In genomic region chr1:151386002-151386401, GRCh38 we compare ENCODE assay signal across 18 cellular contexts. TPM values are rescaled to one million over a fixed set of nuclear protein-coding genes. Genes with fewer than 3 reads are reported as not detected.
A peak's percentile ranks its signal among the peaks of the same experiment; 100 is the strongest.
DNase-seq lines count a peak whose midpoint lies in the region; ATAC-seq lines count a peak whose summit lies in the region.
"Had no signal": no experiment of that assay in that cellular context is flagged by ENCODE, and none has a peak within 500 bp of the region (broad histone marks: within the 10 kb centered on the region; RNA-seq: fewer than 3 reads in every experiment).

No MANE protein-coding gene starts in this region.

- peak; percentile 41 for DNase-seq in ELF-1 (ENCODE audit: low read depth, low spot score)
- peak; percentile 22 for DNase-seq in NCI-H69 (lab: John Stamatoyannopoulos, UW)
- peak; percentile 57 for DNase-seq in mesenteric fat pad (ENCODE audit: low spot score)
- DNase-seq in NCI-H524 (lab: John Stamatoyannopoulos, UW), result no peak
- DNase-seq in stimulated activated CD4-positive, alpha-beta T cell treated with anti-CD3 and anti-CD28 coated beads, Interleukin-4, amount 100 ng/mL, for 24 hours, result no peak
- DNase-seq: 8988T; ACHN; BE2C; C1 segment of cervical spinal cord; Caco-2; Calu3; CD4-positive, CD25-positive, alpha-beta regulatory T cell; CD8-positive, alpha-beta T cell; DMS79 treated with DMSO at 0.1 percent for 48 hours; GDM1 had no signal

- ATAC-seq in HG02884 (IDR thresholded peaks at IDR 0.05; ENCODE audit: unreplicated experiment), result no peak
- ATAC-seq: CD8-positive, alpha-beta T cell; GM12878 had no signal

RNA-seq across cellular contexts. Expression of gene PSMB4, which starts 13.4 kb away (rescaled TPM):
- 229 TPM for total RNA-seq in mesenteric fat pad

RNA-seq across cellular contexts. Expression of gene SELENBP1, which starts 13.5 kb away (rescaled TPM):
- 63.0 TPM for total RNA-seq in mesenteric fat pad
- total RNA-seq: A673; CD4-positive, CD25-positive, alpha-beta regulatory T cell; CD8-positive, alpha-beta T cell had no signal

RNA-seq across cellular contexts. Expression of gene RFX5, which starts 39.0 kb away (rescaled TPM):
- 29.2 TPM for total RNA-seq in mesenteric fat pad

RNA-seq across cellular contexts. Expression of gene PI4KB, which starts 58.8 kb away (rescaled TPM):
- total RNA-seq in mesenteric fat pad, result 84.4 TPM

Comparison
In these comparisons a context has a peak if more than half of its experiments do, and no peak if none do; other contexts are left out.
1. DNase-seq: peak in ELF-1 (single experiment), NCI-H69 (single experiment) and mesenteric fat pad (single experiment); none in NCI-H524 (0 of 2) and stimulated activated CD4-positive, alpha-beta T cell treated with anti-CD3 and anti-CD28 coated beads, Interleukin-4, amount 100 ng/mL, for 24 hours (single experiment).